Comparison of ENCODE assay signal across 30 cellular contexts in genomic region chr13:113204378-113204734, GRCh38. TPM values are rescaled to one million over a fixed set of nuclear protein-coding genes. Genes with fewer than 3 reads are reported as not detected.
DNase-seq lines count a peak whose midpoint lies in the region; ATAC-seq and TF ChIP-seq lines count a peak whose summit lies in the region.
"Had no signal": no experiment of that assay in that cellular context is flagged by ENCODE, and none has a peak within 500 bp of the region (broad histone marks: within the 10 kb centered on the region; RNA-seq: fewer than 3 reads in every experiment).

No MANE protein-coding gene starts in this region.

- intact Hi-C loops in Right ventricle myocardium superior (cut with DNase I) (no loop called here), cardiac septum (cut with DNase I) (no loop called here), right cardiac atrium (cut with DNase I) (no loop called here), transverse colon (cut with DNase I; ENCODE audit: low total_unique reads) (no loop called here), PC-3 (cut with micrococcal nuclease) (no loop called here)

- POLR2A ChIA-PET in RWPE1 (lab: Yijun Ruan, JAX; ENCODE audit: low non-redundant PET) (no interaction called here), PC-3 (lab: Charles Lee; ENCODE audit: unreplicated experiment) (no interaction called here)

- no peak for TF ChIP-seq CTCF in RWPE1 (conservative IDR thresholded peaks at IDR 0.05; ENCODE audit: low read depth)
- TF ChIP-seq CTCF in transverse colon (IDR thresholded peaks at IDR 0.05) = no peak
- TF ChIP-seq CTCF in PC-3 (conservative IDR thresholded peaks at IDR 0.05; ENCODE audit: low read depth, low read length) = no peak

- H3K27me3 ChIP-seq in right cardiac atrium (ENCODE audit: control insufficient read depth, insufficient read depth) = no peaks in the 10 kb centered on the region
- H3K27me3 ChIP-seq in transverse colon = no peaks in the 10 kb centered on the region
- H3K27me3 ChIP-seq in PC-3 (ENCODE audit: low read length) = no peaks in the 10 kb centered on the region
- H3K27me3 ChIP-seq: gastrocnemius medialis, upper lobe of right lung had no signal

- no peak overlapping the region for H3K4me3 ChIP-seq in right cardiac atrium (ENCODE audit: low read length)
- H3K4me3 ChIP-seq in transverse colon = no peak overlapping the region
- no peak overlapping the region for H3K4me3 ChIP-seq in PC-3 (ENCODE audit: low read length)
- H3K4me3 ChIP-seq: gastrocnemius medialis, PC-9, upper lobe of right lung had no signal

- ATAC-seq in Right ventricle myocardium superior (ENCODE audit: poor library complexity) (peak; percentile 9), right cardiac atrium (no peak), PC-3 (no peak)
- ATAC-seq: activated CD8-positive, alpha-beta memory T cell treated with anti-CD3 and anti-CD28 coated beads, Interleukin-2, amount 10 ng/mL, durations not matched to agents 7 days and 5 days; gastrocnemius medialis; upper lobe of right lung had no signal

- H3K9me2 ChIP-seq in PC-3 (replicated peaks; ENCODE audit: low read length) = no peaks in the 10 kb centered on the region

- H3K9me3 ChIP-seq in right cardiac atrium (ENCODE audit: control insufficient read depth, low read length) (no peaks in the 10 kb centered on the region), transverse colon (no peaks in the 10 kb centered on the region), PC-3 (ENCODE audit: low read length) (no peaks in the 10 kb centered on the region)
- H3K9me3 ChIP-seq: gastrocnemius medialis, upper lobe of right lung had no signal

- no peak overlapping the region for H3K4me2 ChIP-seq in PC-3 (ENCODE audit: low read length)
- H3K4me2 ChIP-seq: KMS-11 had no signal

- peaks cover 0 to 10% (median 2%) of the 10 kb centered on the region in 4 donors for H3K36me3 ChIP-seq in transverse colon
- peaks cover 3% of the 10 kb centered on the region for H3K36me3 ChIP-seq in PC-3 (ENCODE audit: low read depth, low read length)

- CTCF ChIA-PET in RWPE1 (lab: Yijun Ruan, JAX) (no interaction called here), PC-3 (lab: Charles Lee) (no interaction called here)

- H3K79me2 ChIP-seq in PC-3 (ENCODE audit: low read length) = peaks cover 91% of the 10 kb centered on the region

- TF ChIP-seq POLR2A in transverse colon (IDR thresholded peaks at IDR 0.05) = no peak

- no peak for DNase-seq in Right ventricle myocardium superior
- no peak for DNase-seq in cardiac septum (ENCODE audit: low spot score)
- no peak for DNase-seq in RWPE1 (ENCODE audit: low spot score)
- DNase-seq in right cardiac atrium = peak in 1 of 3 donors; percentile 58
- DNase-seq in transverse colon = no peak
- no peak for DNase-seq in PC-3
- DNase-seq in activated CD4-positive, alpha-beta T cell treated with anti-CD3 and anti-CD28 coated beads for 48 hours = no peak
- DNase-seq in SHP77 (lab: John Stamatoyannopoulos, UW) = no peak
- DNase-seq: activated CD4-positive, alpha-beta T cell treated with anti-CD3 and anti-CD28 coated beads for 4 hours; activated CD8-positive, alpha-beta memory T cell treated with anti-CD3 and anti-CD28 coated beads, Interleukin-2, amount 10 ng/mL, durations not matched to agents 7 days and 5 days; activated naive CD4-positive, alpha-beta T cell treated with anti-CD3 and anti-CD28 coated beads, Interleukin-2, amount 10 ng/mL, durations not matched to agents 7 days and 5 days; Calu3; DND-41; gastrocnemius medialis; HCEC 1CT; hippocampal formation; NCI-H1436; NCI-H2081 treated with DMSO at 0.1 percent for 48 hours; NCI-H226; NCI-H69; SHP77 treated with DMSO at 0.1 percent for 48 hours; stimulated activated CD4-positive, alpha-beta T cell treated with anti-CD3 and anti-CD28 coated beads, Interleukin-4, amount 100 ng/mL, for 1 hour; upper lobe of right lung had no signal

- peaks cover 11% of the 10 kb centered on the region; the same call in 1 of the 2 replicates for H4K20me1 ChIP-seq in PC-3 (ENCODE audit: low read length)

- BruUV-seq in PC-3 (replicated peaks; lab: Mats Ljungman, UMichigan) = no TSS peak

- 70% methylated on average over 5 of the region's 5 CpGs for WGBS in right cardiac atrium
- WGBS in transverse colon (ENCODE audit: low coverage in 1 of 2), 2 donors = 86% methylated on average over 5 of the region's 5 CpGs; no CpG with 5 or more reads in 1 of the 2 donors

- no peak overlapping the region for H3K9ac ChIP-seq in PC-3 (ENCODE audit: low read length)
- H3K9ac ChIP-seq: KMS-11, parathyroid adenoma had no signal

- no peak for TF ChIP-seq EP300 in transverse colon (IDR thresholded peaks at IDR 0.05; ENCODE audit: low read depth)

- H2AFZ ChIP-seq in PC-3 (ENCODE audit: low read length) = no peak overlapping the region
- H2AFZ ChIP-seq: parathyroid adenoma, PC-9 had no signal

- in situ Hi-C loops in transverse colon (cut with MboI; ENCODE audit: low pct_ligation_motif_present in 1 of 4, low pct_unique_long_range_greater_than_20kb in 1 of 4, low sequenced_read_pairs in 3 of 4) = no loop called here

- H3K4me1 ChIP-seq in right cardiac atrium (ENCODE audit: control insufficient read depth, insufficient read depth, low read length) = peaks cover 11% of the 10 kb centered on the region
- H3K4me1 ChIP-seq in transverse colon = peaks cover 15 to 45% (median 31%) of the 10 kb centered on the region in 4 donors
- H3K4me1 ChIP-seq in PC-3 (ENCODE audit: insufficient read depth, low read length) = peaks cover 24% of the 10 kb centered on the region
- H3K4me1 ChIP-seq: parathyroid adenoma had no signal

- H3F3A ChIP-seq in PC-3 (ENCODE audit: low read length, unreplicated experiment) = no peaks in the 10 kb centered on the region

- peak overlapping the region; percentile 47 for H3K27ac ChIP-seq in RWPE1
- peak overlapping the region; percentile 44 for H3K27ac ChIP-seq in right cardiac atrium (ENCODE audit: low read length)
- H3K27ac ChIP-seq in transverse colon = peak overlapping the region in 3 of 4 donors; percentile 0 to 39 (median 5)
- no peak overlapping the region for H3K27ac ChIP-seq in PC-3 (ENCODE audit: low read length)
- H3K27ac ChIP-seq: HL-60, KMS-11, parathyroid adenoma, upper lobe of right lung had no signal

RNA-seq across cellular contexts. Expression of gene PCID2, which starts 4.1 kb away (rescaled TPM):
- total RNA-seq in Right ventricle myocardium superior = 54.4 TPM
- total RNA-seq in cardiac septum = 47.8 TPM
- total RNA-seq in right cardiac atrium = 10 to 100 TPM; 42.0 to 55.1 (median 47.1) TPM
- polyA plus RNA-seq in right cardiac atrium = 43.1 TPM
- total RNA-seq in transverse colon = 10 to 100 TPM; 13.1 to 87.6 (median 41.3) TPM
- 35.1 and 39.4 TPM in 2 replicates for total RNA-seq in PC-3 (2014; rRNA removed)

RNA-seq across cellular contexts. Expression of gene CUL4A, which starts 5.1 kb away (rescaled TPM):
- total RNA-seq in Right ventricle myocardium superior (141 TPM), cardiac septum (92.5 TPM), right cardiac atrium (100 to 1,000 TPM in 2 of 4 donors, 10 to 100 TPM in 2; 82.5 to 113 (median 99.9) TPM), transverse colon (100 to 1,000 TPM in 2 of 4 donors, 10 to 100 TPM in 2; 87.6 to 150 (median 110) TPM), PC-3 (2014; rRNA removed) (82.4 and 88.7 TPM in 2 replicates)
- 53.1 TPM for polyA plus RNA-seq in right cardiac atrium

RNA-seq across cellular contexts. Expression of gene PROZ, which starts 45.9 kb away (rescaled TPM):
- total RNA-seq in Right ventricle myocardium superior (not detected), cardiac septum (not detected), right cardiac atrium (under 1 TPM in 1 of 4 donors, not detected in 3; 0.15 TPM), transverse colon (not detected), PC-3 (2014; rRNA removed) (not detected in 2 replicates)
- 0.14 TPM for polyA plus RNA-seq in right cardiac atrium
- total RNA-seq: activated CD8-positive, alpha-beta memory T cell treated with anti-CD3 and anti-CD28 coated beads, Interleukin-2, amount 10 ng/mL, durations not matched to agents 7 days and 5 days; activated T-helper 1 cell treated with anti-CD3 and anti-CD28 coated beads, Interleukin-12 subunit alpha, Interleukin-12 subunit beta, Interleukin-2, Interleukin-4 antibody, amounts not matched to agents 30 ng/mL and 10 ng/mL and 1 ng/mL, durations not matched to agents 14 hours and 24 hours and 36 hours; Calu3; fibroblast of lung; gastrocnemius medialis; neural crest cell; PC-9; upper lobe of right lung had no signal
- polyA plus RNA-seq: fibroblast of lung had no signal
